ENCODE assay signal across 21 cellular contexts in genomic region chr14:65536781-65537423, GRCh38.
DNase-seq lines count a peak whose midpoint lies in the region; ATAC-seq, FAIRE-seq and TF ChIP-seq lines count a peak whose summit lies in the region.
"Had no signal": no experiment of that assay in that cellular context is flagged by ENCODE, and none has a peak within 500 bp of the region (broad histone marks: within the 10 kb centered on the region; RNA-seq: fewer than 3 reads in every experiment).

No MANE protein-coding gene starts in this region.

- BruUV-seq in K562 (replicated peaks; lab: Mats Ljungman, UMichigan) = no TSS peak

- no peaks in the 10 kb centered on the region for H3K9me3 ChIP-seq in A549
- H3K9me3 ChIP-seq in HEK293 (ENCODE audit: control insufficient read depth, insufficient read depth, low read depth, low read length) = no peaks in the 10 kb centered on the region
- H3K9me3 ChIP-seq in K562 (replicated peaks; ENCODE audit: control insufficient read depth, insufficient read depth, low read depth, low read length) = no peaks in the 10 kb centered on the region

- H3K27me3 ChIP-seq in K562 (ENCODE audit: control insufficient read depth in 2 of 2, insufficient read depth in 2 of 2, low read length in 2 of 2) = no peaks in the 10 kb centered on the region
- H3K27me3 ChIP-seq: BLaER1 treated with 17β-estradiol and CSF1 and Interleukin-3, amounts not matched to agents 10 nM and 100 nM had no signal

- 94% methylated on average over 2 of the region's 2 CpGs for WGBS in A549 (ENCODE audit: missing lambda C conversion rate)
- WGBS in K562 (ENCODE audit: insufficient coverage, low coverage, missing lambda C conversion rate) = 75% methylated on average over 2 of the region's 2 CpGs

- no peak for FAIRE-seq in A549 (lab: Jason Lieb, UNC)
- no peak for FAIRE-seq in K562 (lab: Jason Lieb, UNC)
- FAIRE-seq: A204.1, G401.6, GM12891, GM19239 had no signal

- H3K27ac ChIP-seq in A549 = no peak overlapping the region
- no peak overlapping the region for H3K27ac ChIP-seq in HEK293 (ENCODE audit: extremely low read depth, low read depth, low read length)
- no peak overlapping the region for H3K27ac ChIP-seq in K562 (ENCODE audit: extremely low read depth, low read depth, low read length)
- H3K27ac ChIP-seq: BLaER1 treated with 17β-estradiol and CSF1 and Interleukin-3, amounts not matched to agents 10 nM and 100 nM; C4-2B had no signal

- no peak overlapping the region for H3K4me3 ChIP-seq in A549
- H3K4me3 ChIP-seq in HEK293 (ENCODE audit: low read depth, low read length) = no peak overlapping the region
- no peak overlapping the region for H3K4me3 ChIP-seq in K562
- H3K4me3 ChIP-seq: BLaER1 treated with 17β-estradiol and CSF1 and Interleukin-3, amounts not matched to agents 10 nM and 100 nM had no signal

- H3K36me3 ChIP-seq in HEK293 (ENCODE audit: control insufficient read depth in 2 of 2, insufficient read depth in 1 of 2, low read length in 2 of 2) (no peaks in the 10 kb centered on the region), K562 (ENCODE audit: control insufficient read depth, insufficient read depth, low read length) (no peaks in the 10 kb centered on the region)

- ATAC-seq in A549 (no peak), K562 (no peak)

- no peak overlapping the region for H2AFZ ChIP-seq in K562 (ENCODE audit: low read depth, low read length)

- no peak for TF ChIP-seq CTCF in A549 (IDR thresholded peaks at IDR 0.05)
- TF ChIP-seq CTCF in HEK293 (tag by site-specific recombination; IDR thresholded peaks at IDR 0.05) = no peak
- no peak for TF ChIP-seq CTCF in K562 (IDR thresholded peaks at IDR 0.05 in 2 of 3, conservative IDR thresholded peaks at IDR 0.05 in 1 of 3; ENCODE audit: insufficient read depth in 2 of 3, low read depth in 1 of 3, low read length in 3 of 3)

- TF ChIP-seq POLR2A in A549 (IDR thresholded peaks at IDR 0.05; ENCODE audit: low read length) = no peak
- no peak for TF ChIP-seq POLR2A in K562 (conservative IDR thresholded peaks at IDR 0.05)

- no peak overlapping the region for H3K4me2 ChIP-seq in A549
- H3K4me2 ChIP-seq in K562 (ENCODE audit: insufficient read depth, low read length) = no peak overlapping the region
- H3K4me2 ChIP-seq: BLaER1 treated with 17β-estradiol and CSF1 and Interleukin-3, amounts not matched to agents 10 nM and 100 nM had no signal

- in situ Hi-C loops in K562 (cut with MboI) = no loop called here

- no peak for DNase-seq in A549 (ENCODE audit: low read depth in 1 of 2, low spot score in 1 of 2)
- no peak for DNase-seq in K562 (ENCODE audit: extremely low read depth in 1 of 4, low spot score in 3 of 4)
- no peak for DNase-seq in DMS53 (lab: John Stamatoyannopoulos, UW)
- no peak for DNase-seq in T-helper 9 cell
- DNase-seq in activated CD4-positive, CD25-positive, alpha-beta regulatory T cell (lab: John Stamatoyannopoulos, UW) = no peak
- DNase-seq: 8988T; AML-193; CD4-positive, alpha-beta memory T cell; CD8-positive, alpha-beta memory T cell; COR-L47; DMS 273 treated with DMSO at 0.1 percent for 48 hours; DMS153; DMS79 treated with DMSO at 0.1 percent for 48 hours; GF-D8 had no signal

- no peak overlapping the region for H3K9ac ChIP-seq in K562 (ENCODE audit: insufficient read depth in 1 of 2, low read depth in 2 of 2, low read length in 2 of 2)
- H3K9ac ChIP-seq: BLaER1 treated with 17β-estradiol and CSF1 and Interleukin-3, amounts not matched to agents 10 nM and 100 nM had no signal

- intact Hi-C loops in K562 (cut with micrococcal nuclease) = no loop called here

- POLR2A ChIA-PET in A549 (lab: Yijun Ruan, JAX) (interaction anchor here (0.7 kb wide), 1 partner anchor 43 kb away, joined by 6 read pairs; no protein-coding TSS in a partner anchor), HEK293 (lab: Yijun Ruan, JAX) (interaction anchor here (0.6 kb wide), 1 partner anchor 84 kb away, joined by 4 read pairs; no protein-coding TSS in a partner anchor), K562 (lab: Yijun Ruan, JAX) (no interaction called here)

- CTCF ChIA-PET in A549 (lab: Yijun Ruan, JAX) (no interaction called here), HEK293 (lab: Yijun Ruan, JAX) (no interaction called here), K562 (lab: Yijun Ruan, JAX; ENCODE audit: low intra/inter-chr PET ratio) (no interaction called here)

- H3K79me2 ChIP-seq in K562 (ENCODE audit: control insufficient read depth, insufficient read depth, low read length) = no peaks in the 10 kb centered on the region

- H3K4me1 ChIP-seq in A549 (no peaks in the 10 kb centered on the region), HEK293 (ENCODE audit: control insufficient read depth, insufficient read depth, low read length) (no peaks in the 10 kb centered on the region), K562 (replicated peaks in 1 of 2; ENCODE audit: control insufficient read depth in 2 of 2, insufficient read depth in 2 of 2, low read length in 2 of 2) (no peaks in the 10 kb centered on the region)
- H3K4me1 ChIP-seq: BLaER1 treated with 17β-estradiol and CSF1 and Interleukin-3, amounts not matched to agents 10 nM and 100 nM had no signal

- TF ChIP-seq EP300 in A549 (IDR thresholded peaks at IDR 0.05) (no peak), K562 (IDR thresholded peaks at IDR 0.05; ENCODE audit: low read length) (no peak)

- TF ChIP-seq RAD21 in A549 (conservative IDR thresholded peaks at IDR 0.05 in 1 of 2, IDR thresholded peaks at IDR 0.05 in 1 of 2) (no peak), K562 (CRISPR knock-in tag; conservative IDR thresholded peaks at IDR 0.05 in 1 of 2, IDR thresholded peaks at IDR 0.05 in 1 of 2) (no peak)

- no peaks in the 10 kb centered on the region for H3K9me1 ChIP-seq in K562 (ENCODE audit: control insufficient read depth, insufficient read depth, low read length)

- no peaks in the 10 kb centered on the region for H4K20me1 ChIP-seq in K562 (replicated peaks; ENCODE audit: control insufficient read depth, insufficient read depth, low read length)
- H4K20me1 ChIP-seq: BLaER1 treated with 17β-estradiol and CSF1 and Interleukin-3, amounts not matched to agents 10 nM and 100 nM had no signal

TF ChIP-seq in A549, 52 proteins besides CTCF, POLR2A, EP300 and RAD21:
- TF ChIP-seq MAFK (IDR thresholded peaks at IDR 0.05; ENCODE audit: partially characterized antibody) (peak; percentile 73), RFX5 (IDR thresholded peaks at IDR 0.05) (no peak)

TF ChIP-seq in HEK293, 187 proteins besides CTCF, POLR2A, EP300 and RAD21 (continues in another document):
- TF ChIP-seq ZNF362 (tag by site-specific recombination; IDR thresholded peaks at IDR 0.05) (no peak), RBAK (tag by site-specific recombination; IDR thresholded peaks at IDR 0.05) (no peak), ZNF433 (tag by site-specific recombination; IDR thresholded peaks at IDR 0.05; ENCODE audit: low read depth) (peak; percentile 100), ZNF571 (tag by site-specific recombination; IDR thresholded peaks at IDR 0.05) (no peak), SP3 (tag by site-specific recombination; IDR thresholded peaks at IDR 0.05) (no peak), KLF7 (tag by site-specific recombination; IDR thresholded peaks at IDR 0.05; ENCODE audit: borderline replicate concordance) (no peak)

TF ChIP-seq in K562, 482 proteins besides CTCF, POLR2A, EP300 and RAD21:
- TF ChIP-seq IRF1 (CRISPR knock-in tag; IDR thresholded peaks at IDR 0.05; ENCODE audit: borderline replicate concordance) (no peak), PHF20 (IDR thresholded peaks at IDR 0.05; ENCODE audit: partially characterized antibody) (no peak), MAFG (tag; conservative IDR thresholded peaks at IDR 0.05) (peak; percentile 57), HDGF (IDR thresholded peaks at IDR 0.05) (no peak), C11orf30 (IDR thresholded peaks at IDR 0.05; ENCODE audit: low read depth) (peak; percentile 55; the same call in 1 of the 2 replicates), ZNF316 (IDR thresholded peaks at IDR 0.05) (peak; percentile 84), DNMT1 (IDR thresholded peaks at IDR 0.05) (no peak), NFIC (IDR thresholded peaks at IDR 0.05) (no peak)
